In genomic region chr1:108203582-108203981, GRCh38 we compare ENCODE assay signal across 7 cellular contexts. TPM values are rescaled to one million over a fixed set of nuclear protein-coding genes. Genes with fewer than 3 reads are reported as not detected.
"Had no signal": no experiment of that assay in that cellular context is flagged by ENCODE, and none has a peak within 500 bp of the region (broad histone marks: within the 10 kb centered on the region; RNA-seq: fewer than 3 reads in every experiment).

No MANE protein-coding gene starts in this region.

RNA-seq across cellular contexts. Expression of gene NBPF4, which starts 40.3 kb away (rescaled TPM):
- total RNA-seq: GM23248, GM23338, H1, H4, H7, H9, HFFc6 had no signal
- polyA plus RNA-seq: GM23248, GM23338, H1 had no signal
